10 cellular contexts compared by ENCODE assay signal in the genomic region with DNA sequence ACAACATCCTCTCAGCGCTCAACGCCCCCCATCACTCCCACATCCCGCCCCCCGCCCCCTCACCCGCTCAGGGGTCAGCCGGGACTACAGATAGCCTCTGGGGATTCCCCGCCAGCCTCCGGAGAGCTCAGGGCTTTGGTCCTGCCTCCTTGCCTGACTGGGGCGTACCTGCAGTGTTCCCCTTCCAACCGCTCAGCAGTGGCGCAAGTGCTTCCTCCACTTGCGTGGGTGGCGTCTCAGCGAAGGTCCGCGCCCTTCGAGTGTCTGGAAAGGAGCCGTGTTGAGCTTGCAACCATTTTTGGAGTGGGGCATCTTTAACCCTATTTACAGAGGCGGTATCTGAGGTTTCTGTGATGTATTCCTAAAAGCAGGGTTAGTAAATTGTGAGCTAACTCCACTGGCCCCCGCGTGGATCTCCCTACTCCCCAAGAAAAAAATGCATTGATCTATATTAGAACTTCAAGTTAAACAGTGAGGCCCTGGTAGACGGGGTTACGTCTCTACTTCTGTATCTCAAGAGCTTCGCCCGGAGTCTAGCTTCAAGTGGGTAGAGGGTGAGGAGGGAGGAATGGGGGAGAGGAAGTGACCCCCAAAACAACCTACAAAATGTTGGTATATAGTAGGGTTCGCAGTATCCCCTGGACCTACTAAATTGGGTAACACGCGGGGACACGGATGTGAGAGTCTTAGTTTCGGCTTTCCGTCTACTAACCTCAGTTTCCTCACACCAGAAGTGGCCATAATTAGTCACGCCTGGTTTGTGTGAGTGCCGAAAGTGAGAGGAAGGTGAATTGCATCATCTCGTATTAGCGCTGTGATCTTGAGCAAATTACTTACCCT. TPM values are rescaled to one million over a fixed set of nuclear protein-coding genes. Genes with fewer than 3 reads are reported as not detected.
A peak's percentile ranks its signal among the peaks of the same experiment; 100 is the strongest.
DNase-seq lines count a peak whose midpoint lies in the region; ATAC-seq and TF ChIP-seq lines count a peak whose summit lies in the region.
"Had no signal": no experiment of that assay in that cellular context is flagged by ENCODE, and none has a peak within 500 bp of the region (broad histone marks: within the 10 kb centered on the region; RNA-seq: fewer than 3 reads in every experiment).

No MANE protein-coding gene starts in this region.

- no peaks in the 10 kb centered on the region for H3K9me2 ChIP-seq in SU-DHL-6 (replicated peaks; ENCODE audit: insufficient read depth, low read length)

- H3K9me3 Mint-ChIP-seq in CD4-positive, CD25-positive, alpha-beta regulatory T cell: peaks cover 0 to 10% (median 0%) of the 10 kb centered on the region in 7 donors

- 4 to 5% methylated on average over 19 to 34 of the region's 35 CpGs for WGBS in testis, 2 donors

- H3K36me3 Mint-ChIP-seq in CD4-positive, CD25-positive, alpha-beta regulatory T cell: no peaks in the 10 kb centered on the region

- H3K4me3 Mint-ChIP-seq in CD4-positive, CD25-positive, alpha-beta regulatory T cell: peak overlapping the region; percentile 11 to 53 (median 32)

- TF ChIP-seq CTCF in SU-DHL-6 (IDR thresholded peaks at IDR 0.05; ENCODE audit: insufficient read depth, low read length, poor library complexity, severe bottlenecking) (no peak), testis (IDR thresholded peaks at IDR 0.05) (no peak)

- H3K27ac Mint-ChIP-seq in CD4-positive, CD25-positive, alpha-beta regulatory T cell: no peak overlapping the region

- no peaks in the 10 kb centered on the region for H3K79me2 ChIP-seq in SU-DHL-6 (ENCODE audit: insufficient read depth, low read length)

- no peak for TF ChIP-seq POLR2A in testis (IDR thresholded peaks at IDR 0.05)

- peak overlapping the region; percentile 30 for H3K4me2 ChIP-seq in SU-DHL-6 (ENCODE audit: low read depth, low read length, poor library complexity, severe bottlenecking)

- H3K4me3 ChIP-seq in CD4-positive, CD25-positive, alpha-beta regulatory T cell (ENCODE audit: low read depth, low read length): peak overlapping the region; percentile 15
- no peak overlapping the region for H3K4me3 ChIP-seq in SU-DHL-6 (ENCODE audit: insufficient read depth, low read length, poor library complexity, severe bottlenecking)
- H3K4me3 ChIP-seq in rectal smooth muscle tissue (ENCODE audit: low read length): peak overlapping the region; percentile 24
- H3K4me3 ChIP-seq in testis: no peak overlapping the region

- peaks cover 63% of the 10 kb centered on the region for H3K27me3 ChIP-seq in CD4-positive, CD25-positive, alpha-beta regulatory T cell (ENCODE audit: control insufficient read depth, insufficient read depth, low read length)
- H3K27me3 ChIP-seq in SU-DHL-6 (ENCODE audit: low read length): no peaks in the 10 kb centered on the region
- peaks cover 27% of the 10 kb centered on the region for H3K27me3 ChIP-seq in rectal smooth muscle tissue (ENCODE audit: control insufficient read depth, insufficient read depth, low read length)
- no peaks in the 10 kb centered on the region for H3K27me3 ChIP-seq in testis

- H3F3A ChIP-seq in SU-DHL-6 (ENCODE audit: insufficient read depth): no peaks in the 10 kb centered on the region

- no peaks in the 10 kb centered on the region for H4K20me1 ChIP-seq in SU-DHL-6 (ENCODE audit: low read depth, low read length)

- no peak overlapping the region for H2AFZ ChIP-seq in SU-DHL-6 (ENCODE audit: low read depth, low read length, severe bottlenecking)

- peaks cover 97% of the 10 kb centered on the region for H3K27me3 Mint-ChIP-seq in CD4-positive, CD25-positive, alpha-beta regulatory T cell

- H3K4me1 Mint-ChIP-seq in CD4-positive, CD25-positive, alpha-beta regulatory T cell: peaks cover 6 to 35% (median 17%) of the 10 kb centered on the region in 4 donors

- no peak overlapping the region for H3K27ac ChIP-seq in CD4-positive, CD25-positive, alpha-beta regulatory T cell (ENCODE audit: insufficient read depth, low read length, poor library complexity, severe bottlenecking)
- no peak overlapping the region for H3K27ac ChIP-seq in SU-DHL-6 (ENCODE audit: low read depth, low read length)
- no peak overlapping the region for H3K27ac ChIP-seq in rectal smooth muscle tissue (ENCODE audit: low read depth, low read length)
- H3K27ac ChIP-seq in testis: no peak overlapping the region

- no peaks in the 10 kb centered on the region for H3K36me3 ChIP-seq in CD4-positive, CD25-positive, alpha-beta regulatory T cell (ENCODE audit: control insufficient read depth, insufficient read depth, low read length)
- H3K36me3 ChIP-seq in SU-DHL-6 (ENCODE audit: low read length) (no peaks in the 10 kb centered on the region), rectal smooth muscle tissue (ENCODE audit: control insufficient read depth, insufficient read depth, low read length) (no peaks in the 10 kb centered on the region), testis (ENCODE audit: low read depth, missing control alignments) (no peaks in the 10 kb centered on the region)

- H3K9me3 ChIP-seq in CD4-positive, CD25-positive, alpha-beta regulatory T cell (ENCODE audit: control insufficient read depth in 2 of 2, low read length in 2 of 2): peaks cover 5 to 12% of the 10 kb centered on the region in 2 experiments
- H3K9me3 ChIP-seq in SU-DHL-6 (ENCODE audit: insufficient read depth, low read length) (no peaks in the 10 kb centered on the region), testis (no peaks in the 10 kb centered on the region)

- H3K4me1 ChIP-seq in CD4-positive, CD25-positive, alpha-beta regulatory T cell (ENCODE audit: control insufficient read depth, insufficient read depth, low read length, poor library complexity, severe bottlenecking): peaks cover 24% of the 10 kb centered on the region
- no peaks in the 10 kb centered on the region for H3K4me1 ChIP-seq in rectal smooth muscle tissue (ENCODE audit: control insufficient read depth, insufficient read depth, low read length)
- H3K4me1 ChIP-seq in testis: peaks cover 4% of the 10 kb centered on the region

- peak in 1 of 3 donors; percentile 51 for DNase-seq in CD4-positive, CD25-positive, alpha-beta regulatory T cell
- DNase-seq in NCI-H2196 treated with DMSO at 0.1 percent for 48 hours (lab: John Stamatoyannopoulos, UW; ENCODE audit: unreplicated experiment) (no peak), HT-29 (ENCODE audit: low spot score) (no peak), testis (no peak)

- no peak for ATAC-seq in CD4-positive, CD25-positive, alpha-beta regulatory T cell (ENCODE audit: low read depth in 2 of 2)
- ATAC-seq in GM19023 (IDR thresholded peaks at IDR 0.05; ENCODE audit: unreplicated experiment) (peak; percentile 70), HG03060 (IDR thresholded peaks at IDR 0.05; ENCODE audit: low read depth, unreplicated experiment) (peak; percentile 74)

- H3K9ac ChIP-seq in SU-DHL-6 (ENCODE audit: low read length) (no peak overlapping the region), rectal smooth muscle tissue (ENCODE audit: low read length) (no peak overlapping the region)

- intact Hi-C loops in testis (cut with DNase I; ENCODE audit: low total_unique reads): no loop called here

RNA-seq across cellular contexts. Expression of gene NKX3-2, which starts 16.1 kb away (rescaled TPM):
- total RNA-seq in CD4-positive, CD25-positive, alpha-beta regulatory T cell: not detected
- polyA plus RNA-seq in CD4-positive, CD25-positive, alpha-beta regulatory T cell: not detected
- 0.05 TPM in 1 of 2 replicates, not detected in the other for total RNA-seq in HT-29 (2014; rRNA removed; shearing (Covaris generic))
- 1 to 10 TPM in 1 of 2 donors, under 1 TPM in 1; 0.50 to 1.3 TPM for total RNA-seq in testis
- polyA plus RNA-seq in testis (ENCODE audit: insufficient read depth, low read depth, low replicate concordance): 0.57 TPM
- total RNA-seq: mononuclear cell had no signal
- polyA plus RNA-seq: urinary bladder had no signal

RNA-seq across cellular contexts. Expression of gene RAB28, which starts 44.1 kb away (rescaled TPM):
- 7.5 TPM for total RNA-seq in CD4-positive, CD25-positive, alpha-beta regulatory T cell
- polyA plus RNA-seq in CD4-positive, CD25-positive, alpha-beta regulatory T cell: 10 to 100 TPM; 12.2 to 18.2 (median 16.2) TPM
- 6.4 and 6.7 TPM in 2 replicates for total RNA-seq in HT-29 (2014; rRNA removed; shearing (Covaris generic))
- total RNA-seq in testis: 10 to 100 TPM; 30.2 to 34.3 TPM
- polyA plus RNA-seq in testis (ENCODE audit: insufficient read depth, low read depth, low replicate concordance): 65.1 TPM

Comparison
In these comparisons a context has a peak if more than half of its experiments do, and no peak if none do; other contexts are left out.
1. ATAC-seq: peak in GM19023 (single experiment) and HG03060 (single experiment); none in CD4-positive, CD25-positive, alpha-beta regulatory T cell (0 of 2).
2. H3K4me3 ChIP-seq: peak in CD4-positive, CD25-positive, alpha-beta regulatory T cell (single experiment) and rectal smooth muscle tissue (single experiment); none in SU-DHL-6 (single experiment) and testis (0 of 2).